18 cellular contexts compared by ENCODE assay signal in the genomic region with DNA sequence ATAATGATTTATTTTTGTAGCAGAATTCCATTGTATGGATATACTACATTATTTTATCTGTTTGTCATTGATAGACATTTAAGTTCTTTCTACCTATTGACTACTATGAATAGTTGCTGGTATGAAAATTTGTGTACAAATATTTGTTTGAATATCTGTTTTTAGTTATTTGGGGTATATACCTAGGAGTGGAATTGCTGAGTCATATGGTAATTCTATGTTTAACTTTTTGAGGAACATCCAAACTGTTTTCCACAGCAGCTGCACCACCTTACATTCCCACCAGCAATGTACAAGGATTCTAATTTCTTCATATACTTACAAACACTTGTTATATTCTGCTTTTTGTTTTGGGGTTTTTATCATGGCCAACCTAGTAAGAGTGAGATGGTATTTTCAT. TPM values are rescaled to one million over a fixed set of nuclear protein-coding genes. Genes with fewer than 3 reads are reported as not detected.
DNase-seq lines count a peak whose midpoint lies in the region; ATAC-seq, FAIRE-seq and TF ChIP-seq lines count a peak whose summit lies in the region.
"Had no signal": no experiment of that assay in that cellular context is flagged by ENCODE, and none has a peak within 500 bp of the region (broad histone marks: within the 10 kb centered on the region; RNA-seq: fewer than 3 reads in every experiment).

No MANE protein-coding gene starts in this region.

- CTCF ChIA-PET in HEK293 (lab: Yijun Ruan, JAX) (interaction anchor here (1.2 kb wide), 1 partner anchor 141 kb away, joined by 4 read pairs; no protein-coding TSS in a partner anchor), K562 (lab: Yijun Ruan, JAX; ENCODE audit: low intra/inter-chr PET ratio) (no interaction called here)

- no peak for TF ChIP-seq EP300 in K562 (IDR thresholded peaks at IDR 0.05; ENCODE audit: low read length)

- intact Hi-C loops in K562 (cut with micrococcal nuclease): loop anchor here (10.0 kb wide), 1 partner anchor 196 kb away; no protein-coding TSS in a partner anchor

- H3K36me3 ChIP-seq in HEK293 (ENCODE audit: control insufficient read depth in 2 of 2, insufficient read depth in 1 of 2, low read length in 2 of 2): peaks cover 0 to 6% of the 10 kb centered on the region in 2 experiments; a peak in 1 of 3 replicates
- H3K36me3 ChIP-seq in K562 (ENCODE audit: control insufficient read depth, insufficient read depth, low read length): peaks cover 9% of the 10 kb centered on the region; the same call in 1 of the 3 replicates
- H3K36me3 ChIP-seq: BE2C, HAP-1 had no signal

- H3K4me1 ChIP-seq in HEK293 (ENCODE audit: control insufficient read depth, insufficient read depth, low read length) (no peaks in the 10 kb centered on the region), K562 (replicated peaks in 1 of 2; ENCODE audit: control insufficient read depth in 2 of 2, insufficient read depth in 2 of 2, low read length in 2 of 2) (no peaks in the 10 kb centered on the region)
- H3K4me1 ChIP-seq: BE2C; BLaER1 treated with 17β-estradiol and CSF1 and Interleukin-3, amounts not matched to agents 10 nM and 100 nM had no signal

- H2AFZ ChIP-seq in K562 (ENCODE audit: low read depth, low read length): no peak overlapping the region
- H2AFZ ChIP-seq: GM23338 had no signal

- no peak overlapping the region for H3K4me3 ChIP-seq in HEK293 (ENCODE audit: low read depth, low read length)
- no peak overlapping the region for H3K4me3 ChIP-seq in K562
- H3K4me3 ChIP-seq: BLaER1 treated with 17β-estradiol and CSF1 and Interleukin-3, amounts not matched to agents 10 nM and 100 nM; GM23338; HAP-1 had no signal

- ATAC-seq in K562: no peak
- ATAC-seq: GM23338 had no signal

- TF ChIP-seq CTCF in HEK293 (tag by site-specific recombination; IDR thresholded peaks at IDR 0.05): no peak
- TF ChIP-seq CTCF in K562 (IDR thresholded peaks at IDR 0.05 in 2 of 3, conservative IDR thresholded peaks at IDR 0.05 in 1 of 3; ENCODE audit: insufficient read depth in 2 of 3, low read depth in 1 of 3, low read length in 3 of 3): no peak

- no peak overlapping the region for H3K9ac ChIP-seq in K562 (ENCODE audit: insufficient read depth in 1 of 2, low read depth in 2 of 2, low read length in 2 of 2)
- H3K9ac ChIP-seq: BLaER1 treated with 17β-estradiol and CSF1 and Interleukin-3, amounts not matched to agents 10 nM and 100 nM had no signal

- H3K4me2 ChIP-seq in K562 (ENCODE audit: insufficient read depth, low read length): no peak overlapping the region
- H3K4me2 ChIP-seq: BLaER1 treated with 17β-estradiol and CSF1 and Interleukin-3, amounts not matched to agents 10 nM and 100 nM; GM23338 had no signal

- H3K9me1 ChIP-seq in K562 (ENCODE audit: control insufficient read depth, insufficient read depth, low read length): no peaks in the 10 kb centered on the region

- no peak for TF ChIP-seq POLR2A in K562 (conservative IDR thresholded peaks at IDR 0.05)

- FAIRE-seq in GM18507 (lab: Jason Lieb, UNC) (peak; percentile 69), K562 (lab: Jason Lieb, UNC) (no peak)
- FAIRE-seq: D721Med, H54 had no signal

- POLR2A ChIA-PET in HEK293 (lab: Yijun Ruan, JAX): no interaction called here
- POLR2A ChIA-PET in K562 (lab: Yijun Ruan, JAX): no interaction called here

- TF ChIP-seq RAD21 in K562 (CRISPR knock-in tag; conservative IDR thresholded peaks at IDR 0.05 in 1 of 2, IDR thresholded peaks at IDR 0.05 in 1 of 2): no peak

- BruUV-seq in K562 (replicated peaks; lab: Mats Ljungman, UMichigan): no TSS peak

- H4K20me1 ChIP-seq in K562 (replicated peaks; ENCODE audit: control insufficient read depth, insufficient read depth, low read length): no peaks in the 10 kb centered on the region
- H4K20me1 ChIP-seq: BLaER1 treated with 17β-estradiol and CSF1 and Interleukin-3, amounts not matched to agents 10 nM and 100 nM had no signal

- H3K27ac ChIP-seq in HEK293 (ENCODE audit: extremely low read depth, low read depth, low read length) (no peak overlapping the region), K562 (ENCODE audit: extremely low read depth, low read depth, low read length) (no peak overlapping the region)
- H3K27ac ChIP-seq: BLaER1 treated with 17β-estradiol and CSF1 and Interleukin-3, amounts not matched to agents 10 nM and 100 nM had no signal

- no peaks in the 10 kb centered on the region for H3K79me2 ChIP-seq in K562 (ENCODE audit: control insufficient read depth, insufficient read depth, low read length)

- DNase-seq in GM18507 (ENCODE audit: extremely low spot score, insufficient read length, low read depth): no peak
- no peak for DNase-seq in K562 (ENCODE audit: extremely low read depth in 1 of 4, low spot score in 3 of 4)
- DNase-seq in DMS79 (lab: John Stamatoyannopoulos, UW): no peak
- DNase-seq in NCI-H524 treated with DMSO at 0.1 percent for 48 hours (lab: John Stamatoyannopoulos, UW): no peak
- DNase-seq in NCI-H2196 treated with DMSO at 0.1 percent for 48 hours (lab: John Stamatoyannopoulos, UW; ENCODE audit: unreplicated experiment): no peak
- DNase-seq: AML-193; BE2C; CD4-positive, alpha-beta T cell; CD8-positive, alpha-beta memory T cell; DMS 273 treated with DMSO at 0.1 percent for 48 hours; DMS79 treated with DMSO at 0.1 percent for 48 hours; GF-D8 had no signal

- no peaks in the 10 kb centered on the region for H3K27me3 ChIP-seq in K562 (ENCODE audit: control insufficient read depth in 2 of 2, insufficient read depth in 2 of 2, low read length in 2 of 2)
- H3K27me3 ChIP-seq: BE2C; BLaER1 treated with 17β-estradiol and CSF1 and Interleukin-3, amounts not matched to agents 10 nM and 100 nM had no signal

- H3K9me3 ChIP-seq in HEK293 (ENCODE audit: control insufficient read depth, insufficient read depth, low read depth, low read length) (no peaks in the 10 kb centered on the region), K562 (replicated peaks; ENCODE audit: control insufficient read depth, insufficient read depth, low read depth, low read length) (no peaks in the 10 kb centered on the region)
- H3K9me3 ChIP-seq: BE2C; BLaER1 treated with 17β-estradiol and CSF1 and Interleukin-3, amounts not matched to agents 10 nM and 100 nM; HAP-1 had no signal

- in situ Hi-C loops in K562 (cut with MboI): no loop called here

TF ChIP-seq in HEK293, 187 proteins besides CTCF, POLR2A, EP300 and RAD21:
- peak; percentile 64 for TF ChIP-seq ZNF140 (tag by site-specific recombination; IDR thresholded peaks at IDR 0.05)
- no peak for TF ChIP-seq ZNF335 (tag by site-specific recombination; conservative IDR thresholded peaks at IDR 0.05)
TF ChIP-seq in HEK293: peak in this region for 1.

TF ChIP-seq in K562, 482 proteins besides CTCF, POLR2A, EP300 and RAD21:
- TF ChIP-seq NFE2L1 (tag; IDR thresholded peaks at IDR 0.05; ENCODE audit: borderline replicate concordance, low read depth): 0 out of 2 replicates have a peak, but pooled peaks have one; percentile 53
- TF ChIP-seq C11orf30 (IDR thresholded peaks at IDR 0.05; ENCODE audit: low read depth): peak; percentile 80
- no peak for TF ChIP-seq TBL1XR1 (IDR thresholded peaks at IDR 0.05; ENCODE audit: low read length in 2 of 2)
- peak; percentile 48; the same call in 1 of the 2 replicates for TF ChIP-seq MAFF (IDR thresholded peaks at IDR 0.05; ENCODE audit: low read length)
- no peak for TF ChIP-seq SUPT5H (IDR thresholded peaks at IDR 0.05)
- peak; percentile 84 for TF ChIP-seq ZNF316 (IDR thresholded peaks at IDR 0.05)
- peak; percentile 71 for TF ChIP-seq MAFG (tag; conservative IDR thresholded peaks at IDR 0.05)
- peak; percentile 10; the same call in 1 of the 2 replicates for TF ChIP-seq MAFK (IDR thresholded peaks at IDR 0.05; ENCODE audit: low read length)
- peak; percentile 77 for TF ChIP-seq NFE2 (IDR thresholded peaks at IDR 0.05; ENCODE audit: low read depth)
- TF ChIP-seq ZNF707 (CRISPR knock-in tag; conservative IDR thresholded peaks at IDR 0.05): no peak
- TF ChIP-seq KAT8 (IDR thresholded peaks at IDR 0.05; ENCODE audit: low read depth): no peak
- TF ChIP-seq ZNF696 (CRISPR knock-in tag; conservative IDR thresholded peaks at IDR 0.05): no peak

RNA-seq across cellular contexts. Expression of a gene that starts 56.1 kb away (rescaled TPM):
- total RNA-seq in K562 (2011; cell fraction: chromatin; rRNA removed; ENCODE audit: low replicate concordance): 14.5 and 38.4 TPM in 2 replicates
- 9.9 and 14.7 TPM in 2 replicates for total RNA-seq in K562 (2011; cell fraction: nucleolus; rRNA removed)
- 20.9 and 38.2 TPM in 2 replicates for total RNA-seq in K562 (2011; cell fraction: nucleoplasm; rRNA removed)
- total RNA-seq in K562 (2014; rRNA removed): 3.5 and 6.5 TPM in 2 replicates
- total RNA-seq in K562 (2014; rRNA removed; fragmentation: Illumina TruSeq; extraction: Trizol): 7.5 and 9.2 TPM in 2 replicates
- total RNA-seq in K562 (2015; rRNA removed; fragmentation: Illumina TruSeq; extraction: Trizol): 7.6 and 8.0 TPM in 2 replicates
- 6.2 and 6.5 TPM in 2 replicates for total RNA-seq in K562 (2021)
- 12.0 and 15.2 TPM in 2 replicates for polyA plus RNA-seq in K562 (2011; rRNA removed)
- polyA plus RNA-seq in K562 (2011; cell fraction: cytosol; rRNA removed): 2.9 and 6.9 TPM in 2 replicates
- 6.2 and 9.3 TPM in 2 replicates for polyA plus RNA-seq in K562 (2011; cell fraction: nucleus; rRNA removed)
- 9.0 and 13.4 TPM in 2 replicates for polyA plus RNA-seq in K562 (2012)
- 4.6 and 6.1 TPM in 2 replicates for polyA plus RNA-seq in K562 (2014; fragmentation: Illumina TruSeq; extraction: Trizol)
- 1 to 10 TPM; 4.9 to 5.1 TPM for polyA plus RNA-seq in K562 (2014; fragmentation: Nextera tagmentation; extraction: Ambion mirVana)
- 10.4 and 14.3 TPM in 2 replicates for polyA plus RNA-seq in K562 (2014; rRNA removed)
- polyA minus RNA-seq in K562 (2011; rRNA and poly(A)+ RNA removed): 2.5 and 2.8 TPM in 2 replicates
- 2.2 and 5.5 TPM in 2 replicates for polyA minus RNA-seq in K562 (2011; cell fraction: cytosol; rRNA and poly(A)+ RNA removed)
- polyA minus RNA-seq in K562 (2011; cell fraction: nucleus; rRNA and poly(A)+ RNA removed): 6.5 and 12.3 TPM in 2 replicates
